In genomic region chr3:194462936-194463335, GRCh38 we compare ENCODE assay signal across 15 cellular contexts. TPM values are rescaled to one million over a fixed set of nuclear protein-coding genes. Genes with fewer than 3 reads are reported as not detected.
DNase-seq lines count a peak whose midpoint lies in the region; FAIRE-seq and TF ChIP-seq lines count a peak whose summit lies in the region.
"Had no signal": no experiment of that assay in that cellular context is flagged by ENCODE, and none has a peak within 500 bp of the region (broad histone marks: within the 10 kb centered on the region; RNA-seq: fewer than 3 reads in every experiment).

No MANE protein-coding gene starts in this region.

- 42 to 75% (median 56%) methylated on average over 2 of the region's 2 CpGs for WGBS in small intestine, 3 donors

- no peak for FAIRE-seq in small intestine (lab: Jason Lieb, UNC)
- FAIRE-seq: A549, D721Med had no signal

- no peaks in the 10 kb centered on the region for H3K9me3 Mint-ChIP-seq in HFFc6
- H3K9me3 Mint-ChIP-seq: CD4-positive, alpha-beta memory T cell; H9 had no signal

- no peaks in the 10 kb centered on the region for H3K4me1 ChIP-seq in small intestine (ENCODE audit: control insufficient read depth in 2 of 2, insufficient read depth in 1 of 2, low read depth in 1 of 2, low read length in 1 of 2)
- H3K4me1 ChIP-seq: BE2C had no signal

- DNase-seq in HFFc6 (no peak), LNCaP clone FGC (ENCODE audit: low read depth) (peak; percentile 50), fibroblast of the aortic adventitia (ENCODE audit: low read depth) (peak; percentile 57), small intestine (peak; percentile 57), NCI-H774 (lab: John Stamatoyannopoulos, UW) (no peak), NCI-H2081 treated with DMSO at 0.1 percent for 48 hours (lab: John Stamatoyannopoulos, UW) (no peak)
- DNase-seq: BE2C; CD4-positive, alpha-beta memory T cell; COR-L47; DMS153; GOT3; H9 had no signal

- H3K4me3 ChIP-seq in LNCaP clone FGC (ENCODE audit: low read depth, low read length): no peak overlapping the region
- H3K4me3 ChIP-seq in fibroblast of the aortic adventitia (ENCODE audit: low read depth, low read length): no peak overlapping the region
- no peak overlapping the region for H3K4me3 ChIP-seq in small intestine (ENCODE audit: low read depth in 1 of 2, low read length in 2 of 2)
- H3K4me3 ChIP-seq: A549 had no signal

- H3K27ac ChIP-seq in small intestine (ENCODE audit: low read depth in 1 of 2, low read length in 1 of 2): no peak overlapping the region
- H3K27ac ChIP-seq: A549, C4-2B had no signal

- H3K36me3 Mint-ChIP-seq in HFFc6 (ENCODE audit: low read depth): peaks cover 11% of the 10 kb centered on the region

- H3K27me3 ChIP-seq in small intestine (ENCODE audit: control insufficient read depth in 2 of 2, insufficient read depth in 2 of 2, low read length in 2 of 2): no peaks in the 10 kb centered on the region
- H3K27me3 ChIP-seq: BE2C had no signal

- no peaks in the 10 kb centered on the region; the same call in 1 of the 2 replicates for H3K27me3 Mint-ChIP-seq in HFFc6 (ENCODE audit: insufficient read depth)
- H3K27me3 Mint-ChIP-seq: CD4-positive, alpha-beta memory T cell had no signal

- no peak overlapping the region for H3K4me3 Mint-ChIP-seq in HFFc6
- H3K4me3 Mint-ChIP-seq: CD4-positive, alpha-beta memory T cell; H9 had no signal

- TF ChIP-seq CTCF in HFFc6 (IDR thresholded peaks at IDR 0.05): no peak
- TF ChIP-seq CTCF in LNCaP clone FGC (IDR thresholded peaks at IDR 0.05; ENCODE audit: control insufficient read depth, extremely low read depth, insufficient read depth): no peak
- no peak for TF ChIP-seq CTCF in fibroblast of the aortic adventitia (IDR thresholded peaks at IDR 0.05; ENCODE audit: insufficient read depth, low read length)

- peaks cover 18% of the 10 kb centered on the region for H3K4me1 Mint-ChIP-seq in HFFc6 (ENCODE audit: low read depth)
- H3K4me1 Mint-ChIP-seq: H9 had no signal

- no peaks in the 10 kb centered on the region for H3K9me3 ChIP-seq in small intestine (ENCODE audit: control insufficient read depth, low read depth)
- H3K9me3 ChIP-seq: A549, BE2C had no signal

- peak overlapping the region; percentile 36; the same call in 1 of the 2 replicates for H3K27ac Mint-ChIP-seq in HFFc6
- H3K27ac Mint-ChIP-seq: CD4-positive, alpha-beta memory T cell; H9 had no signal

- peaks cover 0 to 3% of the 10 kb centered on the region in 2 donors for H3K36me3 ChIP-seq in small intestine (ENCODE audit: control insufficient read depth in 2 of 2, insufficient read depth in 2 of 2, low read length in 2 of 2)

RNA-seq across cellular contexts. Expression of gene ATP13A3, which starts 23.9 kb away (rescaled TPM):
- 100 to 1,000 TPM; 114 to 123 (median 117) TPM for total RNA-seq in HFFc6 (2021; fragmentation: NEBNext Ultra II Directional; extraction: Animal tissue kit (Norgen Biotek cat#: 25700))
- total RNA-seq in fibroblast of the aortic adventitia (ENCODE audit: low replicate concordance): 448 and 494 TPM in 2 replicates
- 10 to 100 TPM in 2 of 3 donors, 1 to 10 TPM in 1; 8.1 to 17.2 (median 10.5) TPM for polyA plus RNA-seq in small intestine

Comparison
In these comparisons a context has a peak if more than half of its experiments do, and no peak if none do; other contexts are left out.
1. DNase-seq: peak in LNCaP clone FGC (single experiment), fibroblast of the aortic adventitia (single experiment) and small intestine (single experiment); none in HFFc6 (single experiment), NCI-H774 (single experiment) and NCI-H2081 treated with DMSO at 0.1 percent for 48 hours (single experiment).